In the genomic region with DNA sequence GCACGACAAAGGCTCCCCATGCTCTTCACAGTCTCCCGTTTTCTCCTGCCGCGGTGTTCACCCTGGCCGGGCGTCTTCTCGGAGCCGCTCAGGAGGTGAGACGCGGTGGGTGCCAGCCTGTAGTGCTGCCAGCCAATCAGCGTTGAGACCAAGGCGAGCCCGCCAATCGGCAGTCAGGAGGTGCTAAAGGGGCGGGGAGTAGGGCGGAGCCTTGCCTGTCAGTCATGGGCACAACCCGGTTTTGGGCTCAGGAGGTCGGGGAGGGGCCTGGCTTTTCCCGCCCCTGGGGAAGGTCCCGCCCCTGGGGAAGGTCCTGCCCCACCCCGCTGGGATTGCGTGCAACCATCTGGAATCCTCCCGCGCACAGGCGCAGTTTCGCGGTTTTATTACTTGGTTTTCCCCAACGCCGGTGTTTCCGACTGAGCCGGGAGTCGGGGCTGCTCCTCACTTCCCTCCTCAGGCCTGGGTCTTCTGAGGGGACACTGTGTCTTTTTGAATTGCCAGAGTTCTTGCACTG, we compare ENCODE assay signal across 8 cellular contexts. TPM values are rescaled to one million over a fixed set of nuclear protein-coding genes. Genes with fewer than 3 reads are reported as not detected.
DNase-seq lines count a peak whose midpoint lies in the region; ATAC-seq and TF ChIP-seq lines count a peak whose summit lies in the region.

Gene PRDM7, minus strand, starts transcription at position 92 of the 517 bp plus-strand sequence. CDS start 1,421 bp downstream, outside the sequence.

- H2AFZ ChIP-seq in OCI-LY7 (ENCODE audit: low read length) = peak within 1 kb of the TSS; percentile 86

- CTCF ChIA-PET in CD8-positive, alpha-beta memory T cell (lab: Charles Lee) = interaction anchor here (1.2 kb wide), 1 partner anchor 31 kb away, joined by 3 read pairs; no protein-coding TSS in a partner anchor
- CTCF ChIA-PET in OCI-LY7 (lab: Charles Lee; ENCODE audit: unreplicated experiment) = no interaction called here

- peaks cover 2 to 28% of the 10 kb centered on the region in 2 donors for H3K27me3 Mint-ChIP-seq in CD8-positive, alpha-beta memory T cell

- DNase-seq in CD8-positive, alpha-beta memory T cell = peak; percentile 88 to 96 (median 91)
- DNase-seq in HUDEP-2 (lab: John Stamatoyannopoulos, UW; ENCODE audit: unreplicated experiment in 76 of 76) = peak in 75 of 76 experiments; percentile 45 to 99 (median 97)
- DNase-seq in OCI-LY7 (ENCODE audit: low spot score) = peak; percentile 96
- DNase-seq in activated T-cell treated with anti-CD3 and anti-CD28 coated beads, Interleukin-2, amount 50 U/mL, for 1 hour = peak; percentile 98
- DNase-seq in stimulated activated CD8-positive, alpha-beta memory T cell treated with anti-CD3 and anti-CD28 coated beads, Interleukin-4, amount 100 ng/mL, for 1 hour (ENCODE audit: low read depth in 2 of 2, low spot score in 1 of 2) = peak; percentile 77 to 89

- peak within 1 kb of the TSS; percentile 60 for H3K4me3 ChIP-seq in CD8-positive, alpha-beta memory T cell (ENCODE audit: low read length)
- H3K4me3 ChIP-seq in OCI-LY7 (ENCODE audit: low read depth, low read length, poor library complexity, severe bottlenecking) = peak within 1 kb of the TSS; percentile 63
- peak within 1 kb of the TSS; percentile 33 to 37 for H3K4me3 ChIP-seq in esophagus (ENCODE audit: low read depth in 1 of 2, low read length in 2 of 2)
- peak within 1 kb of the TSS; percentile 58 to 70 for H3K4me3 ChIP-seq in mucosa of rectum (ENCODE audit: low read length in 2 of 2)

- peak within 1 kb of the TSS; percentile 49 to 69 for H3K9ac ChIP-seq in mucosa of rectum (ENCODE audit: low read depth in 1 of 2, low read length in 2 of 2)

- H3K9me3 Mint-ChIP-seq in CD8-positive, alpha-beta memory T cell = no peaks in the 10 kb centered on the region

- no peak within 1 kb of the TSS for H3K27ac ChIP-seq in CD8-positive, alpha-beta memory T cell (ENCODE audit: low read depth, low read length)
- H3K27ac ChIP-seq in OCI-LY7 (ENCODE audit: low read depth, low read length, poor library complexity, severe bottlenecking) (no peak within 1 kb of the TSS), esophagus (ENCODE audit: low read depth in 2 of 2, low read length in 1 of 2) (peak within 1 kb of the TSS; percentile 71 to 84), mucosa of rectum (ENCODE audit: low read depth in 2 of 2, low read length in 2 of 2) (peak within 1 kb of the TSS; percentile 65 to 79)

- H3K9me3 ChIP-seq in CD8-positive, alpha-beta memory T cell (ENCODE audit: low read length) = no peaks in the 10 kb centered on the region
- H3K9me3 ChIP-seq in OCI-LY7 (ENCODE audit: low read length) (no peaks in the 10 kb centered on the region), esophagus (ENCODE audit: control insufficient read depth in 2 of 2, insufficient read depth in 1 of 2, low read depth in 1 of 2, low read length in 1 of 2) (no peaks in the 10 kb centered on the region), mucosa of rectum (ENCODE audit: control insufficient read depth in 2 of 2, low read length in 2 of 2) (no peaks in the 10 kb centered on the region)

- peak within 1 kb of the TSS; percentile 86 for H3K4me2 ChIP-seq in OCI-LY7 (ENCODE audit: low read length)

- POLR2A ChIA-PET in CD8-positive, alpha-beta memory T cell (lab: Charles Lee) = no interaction called here
- POLR2A ChIA-PET in OCI-LY7 (lab: Charles Lee) = no interaction called here

- no peaks in the 10 kb centered on the region for H3K79me2 ChIP-seq in OCI-LY7 (ENCODE audit: insufficient read depth, low read depth, low read length)

- no peaks in the 10 kb centered on the region for H4K20me1 ChIP-seq in OCI-LY7 (ENCODE audit: insufficient read depth, low read length)

- intact Hi-C loops in OCI-LY7 (cut with micrococcal nuclease; ENCODE audit: unreplicated experiment) = loop anchor here (5.0 kb wide), 1 partner anchor 155 kb away; the partner anchor contains the start of gene TUBB3

- WGBS in esophagus, 2 donors = 1 to 6% methylated on average over 26 to 32 of the region's 32 CpGs

- peak within 1 kb of the TSS; percentile 26 to 94 (median 88) for H3K27ac Mint-ChIP-seq in CD8-positive, alpha-beta memory T cell

- no peak for TF ChIP-seq CTCF in OCI-LY7 (conservative IDR thresholded peaks at IDR 0.05; ENCODE audit: low read length)

- H3K27me3 ChIP-seq in CD8-positive, alpha-beta memory T cell (ENCODE audit: insufficient read depth, low read length, poor library complexity, severe bottlenecking) = no peaks in the 10 kb centered on the region
- H3K27me3 ChIP-seq in esophagus (ENCODE audit: control insufficient read depth in 1 of 2, insufficient read depth in 2 of 2, low read length in 2 of 2) (no peaks in the 10 kb centered on the region), mucosa of rectum (ENCODE audit: control insufficient read depth in 2 of 2, insufficient read depth in 2 of 2, low read length in 2 of 2) (no peaks in the 10 kb centered on the region)

- H3K4me1 ChIP-seq in CD8-positive, alpha-beta memory T cell (ENCODE audit: insufficient read depth, low read length) = peaks cover 6% of the 10 kb centered on the region
- H3K4me1 ChIP-seq in OCI-LY7 (ENCODE audit: insufficient read depth, low read length, poor library complexity, severe bottlenecking) = peaks cover 12% of the 10 kb centered on the region
- H3K4me1 ChIP-seq in esophagus (ENCODE audit: control insufficient read depth in 2 of 2, insufficient read depth in 2 of 2, low read length in 1 of 2) = peaks cover 0 to 3% of the 10 kb centered on the region in 2 donors
- H3K4me1 ChIP-seq in mucosa of rectum (ENCODE audit: control insufficient read depth in 2 of 2, insufficient read depth in 2 of 2, low read length in 2 of 2) = peaks cover 8 to 13% of the 10 kb centered on the region in 2 donors

- peak; percentile 91 for ATAC-seq in GM21381 (IDR thresholded peaks at IDR 0.05; ENCODE audit: unreplicated experiment)

- H3K36me3 Mint-ChIP-seq in CD8-positive, alpha-beta memory T cell = peaks cover 0 to 3% (median 0%) of the 10 kb centered on the region in 3 donors

- no peaks in the 10 kb centered on the region for H3K9me2 ChIP-seq in OCI-LY7 (ENCODE audit: insufficient read depth, low read length)

- no TSS peak for BruUV-seq in OCI-LY7 (replicated peaks; lab: Mats Ljungman, UMichigan)

- H3K4me1 Mint-ChIP-seq in CD8-positive, alpha-beta memory T cell = peaks cover 20 to 25% (median 24%) of the 10 kb centered on the region in 3 donors

- H3K36me3 ChIP-seq in CD8-positive, alpha-beta memory T cell (ENCODE audit: insufficient read depth, low read length) = no peaks in the 10 kb centered on the region
- no peaks in the 10 kb centered on the region for H3K36me3 ChIP-seq in OCI-LY7 (ENCODE audit: insufficient read depth, low read length)
- H3K36me3 ChIP-seq in esophagus (ENCODE audit: control insufficient read depth in 2 of 2, insufficient read depth in 2 of 2, low read length in 1 of 2) = no peaks in the 10 kb centered on the region
- no peaks in the 10 kb centered on the region for H3K36me3 ChIP-seq in mucosa of rectum (ENCODE audit: control insufficient read depth in 2 of 2, insufficient read depth in 2 of 2, low read length in 2 of 2)

- H3K4me3 Mint-ChIP-seq in CD8-positive, alpha-beta memory T cell = peak within 1 kb of the TSS; percentile 81 to 97 (median 95)

RNA-seq across cellular contexts. Expression of gene PRDM7, which starts in this region (rescaled TPM):
- total RNA-seq in CD8-positive, alpha-beta memory T cell = not detected
- polyA plus RNA-seq in CD8-positive, alpha-beta memory T cell = not detected
- total RNA-seq in OCI-LY7 (2014; rRNA removed; shearing (Covaris generic)) = not detected in 2 replicates
- total RNA-seq in OCI-LY7 (2022) = not detected in 2 replicates
- polyA plus RNA-seq in esophagus = not detected

Comparison
In these comparisons a context has a peak if more than half of its experiments do, and no peak if none do; other contexts are left out.
1. Peak in DNase-seq and H3K4me3 ChIP-seq in CD8-positive, alpha-beta memory T cell; RNA of the gene not detected or under 1 TPM.
2. Peak in DNase-seq, H3K4me3 ChIP-seq and H3K4me2 ChIP-seq in OCI-LY7; RNA of the gene not detected or under 1 TPM.
3. H3K27ac ChIP-seq: peak in esophagus (2 of 2) and mucosa of rectum (2 of 2); none in CD8-positive, alpha-beta memory T cell (single experiment) and OCI-LY7 (single experiment).
4. Peak in every context shown above with its lines, with median percentiles within 50 percentile points of each other: DNase-seq and H3K4me3 ChIP-seq.